8 cellular contexts compared by ENCODE assay signal in genomic region chr11:118791015-118791960, GRCh38. TPM values are rescaled to one million over a fixed set of nuclear protein-coding genes. Genes with fewer than 3 reads are reported as not detected.
DNase-seq lines count a peak whose midpoint lies in the region; ATAC-seq and TF ChIP-seq lines count a peak whose summit lies in the region.

TSS of gene DDX6 (minus strand) at chr11:118791164. CDS start at chr11:118786251, 4,913 bp downstream.

- no peaks in the 10 kb centered on the region for H3K27me3 ChIP-seq in kidney epithelial cell (ENCODE audit: control insufficient read depth, insufficient read depth, low read length)

- peak; percentile 81 for DNase-seq in NCI-H1436 (lab: John Stamatoyannopoulos, UW)
- DNase-seq in NCI-H1436 treated with DMSO at 0.1 percent for 48 hours (lab: John Stamatoyannopoulos, UW) = no peak
- peak; percentile 59 to 88 for DNase-seq in NCI-H446 (lab: John Stamatoyannopoulos, UW)
- peak; percentile 79 to 87 for DNase-seq in activated CD4-positive, alpha-beta T cell treated with anti-CD3 and anti-CD28 coated beads for 24 hours (ENCODE audit: low read depth in 2 of 2)
- peak; percentile 92 for DNase-seq in cerebellum (ENCODE audit: low spot score)
- DNase-seq in kidney epithelial cell (ENCODE audit: low read depth) = no peak
- peak; percentile 79 to 85 for DNase-seq in stimulated activated CD4-positive, alpha-beta T cell treated with anti-CD3 and anti-CD28 coated beads, Interleukin-15, amount 100 ng/mL, for 1 hour (ENCODE audit: low read depth in 1 of 2, low spot score in 1 of 2)

- peak within 1 kb of the TSS; percentile 80 for H3K4me3 ChIP-seq in kidney epithelial cell (ENCODE audit: low read depth, low read length)

- ATAC-seq in HG03139 (IDR thresholded peaks at IDR 0.05; ENCODE audit: unreplicated experiment) = peak; percentile 39

- H3K36me3 ChIP-seq in kidney epithelial cell (ENCODE audit: control insufficient read depth, insufficient read depth, low read length) = no peaks in the 10 kb centered on the region

- peak; percentile 38 for TF ChIP-seq CTCF in kidney epithelial cell (IDR thresholded peaks at IDR 0.05; ENCODE audit: insufficient read depth, low read length, poor library complexity, severe bottlenecking)

RNA-seq across cellular contexts. Expression of gene DDX6, which starts in this region (rescaled TPM):
- total RNA-seq in cerebellum = 237 TPM
- total RNA-seq in kidney epithelial cell = 77.4 and 104 TPM in 2 replicates

Comparison
In these comparisons a context has a peak if more than half of its experiments do, and no peak if none do; other contexts are left out.
1. DNase-seq: peak in NCI-H1436 (single experiment), NCI-H446 (2 of 2), activated CD4-positive, alpha-beta T cell treated with anti-CD3 and anti-CD28 coated beads for 24 hours (2 of 2), cerebellum (single experiment) and stimulated activated CD4-positive, alpha-beta T cell treated with anti-CD3 and anti-CD28 coated beads, Interleukin-15, amount 100 ng/mL, for 1 hour (2 of 2); none in NCI-H1436 treated with DMSO at 0.1 percent for 48 hours (single experiment) and kidney epithelial cell (single experiment).